Comparison of ENCODE assay signal across 18 cellular contexts in genomic region chr4:1031956-1032795, GRCh38. TPM values are rescaled to one million over a fixed set of nuclear protein-coding genes. Genes with fewer than 3 reads are reported as not detected.
A peak's percentile ranks its signal among the peaks of the same experiment; 100 is the strongest.
DNase-seq lines count a peak whose midpoint lies in the region; ATAC-seq, FAIRE-seq and TF ChIP-seq lines count a peak whose summit lies in the region.
"Had no signal": no experiment of that assay in that cellular context is flagged by ENCODE, and none has a peak within 500 bp of the region (broad histone marks: within the 10 kb centered on the region; RNA-seq: fewer than 3 reads in every experiment).

No MANE protein-coding gene starts in this region.

- POLR2A ChIA-PET in activated CD8-positive, alpha-beta T cell treated with anti-CD3 and anti-CD28 coated beads for 36 hours (lab: Charles Lee): no interaction called here
- POLR2A ChIA-PET in activated CD8-positive, alpha-beta T cell treated with anti-CD3 and anti-CD28 coated beads, Interleukin-2, amount 10 ng/mL, durations not matched to agents 7 days and 5 days (lab: Charles Lee): no interaction called here
- POLR2A ChIA-PET in GM12878 (lab: Charles Lee): no interaction called here

- no peak for DNase-seq in activated CD8-positive, alpha-beta T cell treated with anti-CD3 and anti-CD28 coated beads for 36 hours
- no peak for DNase-seq in activated CD8-positive, alpha-beta T cell treated with anti-CD3 and anti-CD28 coated beads, Interleukin-2, amount 10 ng/mL, durations not matched to agents 7 days and 5 days
- no peak for DNase-seq in GM12878 (ENCODE audit: low read depth, low spot score)
- no peak for DNase-seq in stimulated activated naive B cell treated with anti-CD40 and anti-IgM and Interleukin-4, amounts not matched to agents 10 μg/mL and 1 μg/mL and 100 μg/mL, for 72 hours
- DNase-seq in RCC 7860 (ENCODE audit: low spot score): no peak
- DNase-seq in HTR-8/SVneo (ENCODE audit: insufficient read length, low spot score): no peak
- no peak for DNase-seq in NCI-H82 treated with DMSO at 0.1 percent for 48 hours (lab: John Stamatoyannopoulos, UW; ENCODE audit: unreplicated experiment)
- DNase-seq: activated CD4-positive, alpha-beta memory T cell treated with anti-CD3 and anti-CD28 coated beads, Interleukin-2, amount 10 ng/mL, durations not matched to agents 7 days and 5 days; activated gamma-delta T cell treated with Interleukin-2 at 50 U/mL for 16 hours; brain microvascular endothelial cell; NCI-H2171 treated with DMSO at 0.1 percent for 48 hours; psoas muscle had no signal

- H3K4me2 ChIP-seq in GM12878 (ENCODE audit: control insufficient read depth, insufficient read depth): no peak overlapping the region

- H3K4me3 ChIP-seq in GM12878: no peak overlapping the region
- H3K4me3 ChIP-seq: gastroesophageal sphincter, psoas muscle, upper lobe of left lung had no signal

- FAIRE-seq in GM12878 (lab: Jason Lieb, UNC) (no peak), RCC 7860 (lab: Jason Lieb, UNC) (no peak), HTR-8/SVneo (lab: Jason Lieb, UNC) (no peak)
- FAIRE-seq: G401.6, keratinocyte had no signal

- no peaks in the 10 kb centered on the region for H3K4me1 Mint-ChIP-seq in activated CD8-positive, alpha-beta T cell treated with anti-CD3 and anti-CD28 coated beads for 36 hours (ENCODE audit: low read depth)
- H3K4me1 Mint-ChIP-seq in activated CD8-positive, alpha-beta T cell treated with anti-CD3 and anti-CD28 coated beads, Interleukin-2, amount 10 ng/mL, durations not matched to agents 7 days and 5 days (ENCODE audit: low read depth): no peaks in the 10 kb centered on the region
- H3K4me1 Mint-ChIP-seq in stimulated activated naive B cell treated with anti-CD40 and anti-IgM and Interleukin-4, amounts not matched to agents 10 μg/mL and 1 μg/mL and 100 μg/mL, for 72 hours: peaks cover 0 to 5% of the 10 kb centered on the region in 2 donors
- H3K4me1 Mint-ChIP-seq: activated CD4-positive, alpha-beta memory T cell treated with anti-CD3 and anti-CD28 coated beads, Interleukin-2, amount 10 ng/mL, durations not matched to agents 7 days and 5 days had no signal

- in situ Hi-C loops in GM12878 (cut with MboI): no loop called here

- H3K27ac ChIP-seq in GM12878 (ENCODE audit: control insufficient read depth, insufficient read depth): no peak overlapping the region
- H3K27ac ChIP-seq: brain microvascular endothelial cell, gastroesophageal sphincter, psoas muscle, upper lobe of left lung had no signal

- no peaks in the 10 kb centered on the region for H3K4me1 ChIP-seq in GM12878 (ENCODE audit: control insufficient read depth, insufficient read depth, low read length)
- H3K4me1 ChIP-seq: psoas muscle had no signal

- no peaks in the 10 kb centered on the region for H3K79me2 ChIP-seq in GM12878 (ENCODE audit: control insufficient read depth, insufficient read depth, low read length)

- no peak overlapping the region for H3K4me3 Mint-ChIP-seq in activated CD8-positive, alpha-beta T cell treated with anti-CD3 and anti-CD28 coated beads for 36 hours
- H3K4me3 Mint-ChIP-seq in activated CD8-positive, alpha-beta T cell treated with anti-CD3 and anti-CD28 coated beads, Interleukin-2, amount 10 ng/mL, durations not matched to agents 7 days and 5 days: no peak overlapping the region
- H3K4me3 Mint-ChIP-seq in stimulated activated naive B cell treated with anti-CD40 and anti-IgM and Interleukin-4, amounts not matched to agents 10 μg/mL and 1 μg/mL and 100 μg/mL, for 72 hours: no peak overlapping the region
- H3K4me3 Mint-ChIP-seq: activated CD4-positive, alpha-beta memory T cell treated with anti-CD3 and anti-CD28 coated beads, Interleukin-2, amount 10 ng/mL, durations not matched to agents 7 days and 5 days had no signal

- TF ChIP-seq EP300 in GM12878 (IDR thresholded peaks at IDR 0.05; ENCODE audit: borderline replicate concordance in 1 of 2, control insufficient read depth in 1 of 2, low read depth in 2 of 2, low read length in 2 of 2): no peak

- H4K20me1 ChIP-seq in GM12878 (ENCODE audit: control insufficient read depth, insufficient read depth): no peaks in the 10 kb centered on the region

- H3K9me3 Mint-ChIP-seq in activated CD8-positive, alpha-beta T cell treated with anti-CD3 and anti-CD28 coated beads for 36 hours: no peaks in the 10 kb centered on the region
- no peaks in the 10 kb centered on the region for H3K9me3 Mint-ChIP-seq in activated CD8-positive, alpha-beta T cell treated with anti-CD3 and anti-CD28 coated beads, Interleukin-2, amount 10 ng/mL, durations not matched to agents 7 days and 5 days (ENCODE audit: insufficient read depth)
- no peaks in the 10 kb centered on the region for H3K9me3 Mint-ChIP-seq in stimulated activated naive B cell treated with anti-CD40 and anti-IgM and Interleukin-4, amounts not matched to agents 10 μg/mL and 1 μg/mL and 100 μg/mL, for 72 hours
- H3K9me3 Mint-ChIP-seq: activated CD4-positive, alpha-beta memory T cell treated with anti-CD3 and anti-CD28 coated beads, Interleukin-2, amount 10 ng/mL, durations not matched to agents 7 days and 5 days had no signal

- SMC1A ChIA-PET in GM12878 (lab: Charles Lee; ENCODE audit: uncharacterized antibody, unreplicated experiment): no interaction called here

- 27% methylated on average over 37 of the region's 37 CpGs for WGBS in GM12878 (ENCODE audit: insufficient coverage, insufficient replicate concordance, low lambda C conversion rate, missing lambda C conversion rate)

- CTCF ChIA-PET in activated CD8-positive, alpha-beta T cell treated with anti-CD3 and anti-CD28 coated beads for 36 hours (lab: Charles Lee): no interaction called here
- CTCF ChIA-PET in activated CD8-positive, alpha-beta T cell treated with anti-CD3 and anti-CD28 coated beads, Interleukin-2, amount 10 ng/mL, durations not matched to agents 7 days and 5 days (lab: Charles Lee): no interaction called here
- CTCF ChIA-PET in GM12878 (lab: Yijun Ruan, JAX): no interaction called here

- 0 out of 2 replicates have a peak, but pooled peaks have one; percentile 17 for TF ChIP-seq RAD21 in GM12878 (IDR thresholded peaks at IDR 0.05; ENCODE audit: insufficient read depth, low read depth, low read length)

- no peaks in the 10 kb centered on the region for H3K27me3 Mint-ChIP-seq in activated CD8-positive, alpha-beta T cell treated with anti-CD3 and anti-CD28 coated beads for 36 hours
- no peaks in the 10 kb centered on the region for H3K27me3 Mint-ChIP-seq in activated CD8-positive, alpha-beta T cell treated with anti-CD3 and anti-CD28 coated beads, Interleukin-2, amount 10 ng/mL, durations not matched to agents 7 days and 5 days (ENCODE audit: low read depth)
- peaks cover 7 to 32% of the 10 kb centered on the region in 2 donors for H3K27me3 Mint-ChIP-seq in stimulated activated naive B cell treated with anti-CD40 and anti-IgM and Interleukin-4, amounts not matched to agents 10 μg/mL and 1 μg/mL and 100 μg/mL, for 72 hours
- H3K27me3 Mint-ChIP-seq: activated CD4-positive, alpha-beta memory T cell treated with anti-CD3 and anti-CD28 coated beads, Interleukin-2, amount 10 ng/mL, durations not matched to agents 7 days and 5 days had no signal

- no peak overlapping the region for H3K27ac Mint-ChIP-seq in activated CD8-positive, alpha-beta T cell treated with anti-CD3 and anti-CD28 coated beads for 36 hours
- no peak overlapping the region for H3K27ac Mint-ChIP-seq in activated CD8-positive, alpha-beta T cell treated with anti-CD3 and anti-CD28 coated beads, Interleukin-2, amount 10 ng/mL, durations not matched to agents 7 days and 5 days
- H3K27ac Mint-ChIP-seq in stimulated activated naive B cell treated with anti-CD40 and anti-IgM and Interleukin-4, amounts not matched to agents 10 μg/mL and 1 μg/mL and 100 μg/mL, for 72 hours: no peak overlapping the region
- H3K27ac Mint-ChIP-seq: activated CD4-positive, alpha-beta memory T cell treated with anti-CD3 and anti-CD28 coated beads, Interleukin-2, amount 10 ng/mL, durations not matched to agents 7 days and 5 days had no signal

- no peak overlapping the region for H3K9ac ChIP-seq in GM12878 (ENCODE audit: control insufficient read depth, insufficient read depth, low read length)

- no peaks in the 10 kb centered on the region for H3K27me3 ChIP-seq in GM12878 (replicated peaks in 1 of 2; ENCODE audit: control insufficient read depth in 2 of 2, insufficient read depth in 2 of 2, low read length in 1 of 2)
- H3K27me3 ChIP-seq: brain microvascular endothelial cell had no signal

- TF ChIP-seq CTCF in activated CD8-positive, alpha-beta T cell treated with anti-CD3 and anti-CD28 coated beads for 36 hours (IDR thresholded peaks at IDR 0.05): no peak
- TF ChIP-seq CTCF in LNCAP (IDR thresholded peaks at IDR 0.05) (peak; percentile 34; the same call in 1 of the 2 replicates), GM12878 (IDR thresholded peaks at IDR 0.05 in 2 of 3, conservative IDR thresholded peaks at IDR 0.05 in 1 of 3; ENCODE audit: control insufficient read depth in 2 of 3, extremely low read depth in 1 of 3, insufficient read depth in 1 of 3, low read depth in 3 of 3, low read length in 3 of 3) (peak in 1 of 3 experiments; percentile 17; a peak in 2 of 6 replicates)

- no TSS peak for BruUV-seq in GM12878 (replicated peaks; lab: Mats Ljungman, UMichigan)

- no peak for TF ChIP-seq POLR2A in GM12878 (IDR thresholded peaks at IDR 0.05; ENCODE audit: low read depth, low read length)

- intact Hi-C loops in activated CD8-positive, alpha-beta T cell treated with anti-CD3 and anti-CD28 coated beads for 36 hours (cut with micrococcal nuclease): no loop called here
- intact Hi-C loops in GM12878 (cut with micrococcal nuclease; ENCODE audit: unreplicated experiment): no loop called here

- RAD21 ChIA-PET in GM12878 (lab: Charles Lee; ENCODE audit: unreplicated experiment): no interaction called here

- no peak overlapping the region for H2AFZ ChIP-seq in GM12878 (ENCODE audit: control insufficient read depth, low read depth, low read length)

- no peaks in the 10 kb centered on the region for H3K36me3 ChIP-seq in GM12878 (ENCODE audit: control insufficient read depth in 2 of 2, insufficient read depth in 2 of 2, low read length in 1 of 2)
- H3K36me3 ChIP-seq: brain microvascular endothelial cell, gastroesophageal sphincter, upper lobe of left lung had no signal

- no peaks in the 10 kb centered on the region for H3K36me3 Mint-ChIP-seq in activated CD8-positive, alpha-beta T cell treated with anti-CD3 and anti-CD28 coated beads for 36 hours (ENCODE audit: low read depth)
- no peaks in the 10 kb centered on the region for H3K36me3 Mint-ChIP-seq in activated CD8-positive, alpha-beta T cell treated with anti-CD3 and anti-CD28 coated beads, Interleukin-2, amount 10 ng/mL, durations not matched to agents 7 days and 5 days (ENCODE audit: low read depth)
- H3K36me3 Mint-ChIP-seq in stimulated activated naive B cell treated with anti-CD40 and anti-IgM and Interleukin-4, amounts not matched to agents 10 μg/mL and 1 μg/mL and 100 μg/mL, for 72 hours: no peaks in the 10 kb centered on the region

- no peaks in the 10 kb centered on the region for H3K9me3 ChIP-seq in GM12878 (replicated peaks; ENCODE audit: control insufficient read depth, insufficient read depth, low read length)
- H3K9me3 ChIP-seq: gastroesophageal sphincter, psoas muscle, upper lobe of left lung had no signal

- ATAC-seq in activated CD8-positive, alpha-beta T cell treated with anti-CD3 and anti-CD28 coated beads for 36 hours: peak; percentile 44
- no peak for ATAC-seq in activated CD8-positive, alpha-beta T cell treated with anti-CD3 and anti-CD28 coated beads, Interleukin-2, amount 10 ng/mL, durations not matched to agents 7 days and 5 days
- ATAC-seq in GM12878: peak; percentile 55
- ATAC-seq in stimulated activated naive B cell treated with anti-CD40 and anti-IgM and Interleukin-4, amounts not matched to agents 10 μg/mL and 1 μg/mL and 100 μg/mL, for 72 hours (replicated peaks): peak; percentile 51 to 56
- ATAC-seq: gastroesophageal sphincter, psoas muscle had no signal

RNA-seq across cellular contexts. Expression of gene FGFRL1, which starts 20.8 kb away (rescaled TPM):
- total RNA-seq in activated CD8-positive, alpha-beta T cell treated with anti-CD3 and anti-CD28 coated beads for 36 hours: 10 to 100 TPM; 16.2 to 18.0 TPM
- 10 to 100 TPM in 1 of 2 experiments, 1 to 10 TPM in 1; 8.1 to 10.1 TPM for total RNA-seq in activated CD8-positive, alpha-beta T cell treated with anti-CD3 and anti-CD28 coated beads, Interleukin-2, amount 10 ng/mL, durations not matched to agents 7 days and 5 days
- 16.3 and 17.5 TPM in 2 replicates for total RNA-seq in GM12878 (2013; cell fraction: nucleolus; rRNA removed)
- 0.34 and 0.38 TPM in 2 replicates for total RNA-seq in GM12878 (2014; rRNA removed)
- total RNA-seq in GM12878 (2014; rRNA removed; fragmentation: Illumina TruSeq; extraction: Trizol): 0.14 and 0.22 TPM in 2 replicates
- 0.97 and 1.1 TPM in 2 replicates for total RNA-seq in GM12878 (2021)
- polyA plus RNA-seq in GM12878 (2011; ENCODE audit: low read depth): 2.1 TPM
- 0.72 and 1.5 TPM in 2 replicates for polyA plus RNA-seq in GM12878 (2011; rRNA removed)
- 4.0 and 4.5 TPM in 2 replicates for polyA plus RNA-seq in GM12878 (2011; cell fraction: cytosol; rRNA removed)
- 8.3 and 14.1 TPM in 2 replicates for polyA plus RNA-seq in GM12878 (2011; cell fraction: nucleus; rRNA removed)
- polyA plus RNA-seq in GM12878 (2012): 3.0 and 4.0 TPM in 2 replicates
- 0.05 and 0.24 TPM in 2 replicates for polyA plus RNA-seq in GM12878 (2014; fragmentation: Illumina TruSeq; extraction: Trizol)
- under 1 TPM; 0.02 to 0.03 TPM for polyA plus RNA-seq in GM12878 (2014; fragmentation: Nextera tagmentation; extraction: Ambion mirVana)
- 0.51 and 0.55 TPM in 2 replicates for polyA plus RNA-seq in GM12878 (2014; rRNA removed)
- polyA plus RNA-seq in GM12878 (2016; fragmentation: Nextera tagmentation; extraction: Ambion mirVana): not detected
- 13.5 and 27.6 TPM in 2 replicates for polyA minus RNA-seq in GM12878 (2011; rRNA and poly(A)+ RNA removed)
- 2.0 and 2.1 TPM in 2 replicates for polyA minus RNA-seq in GM12878 (2011; cell fraction: cytosol; rRNA and poly(A)+ RNA removed)
- 4.0 and 8.0 TPM in 2 replicates for polyA minus RNA-seq in GM12878 (2011; cell fraction: nucleus; rRNA and poly(A)+ RNA removed)

RNA-seq across cellular contexts. Expression of gene SLC26A1, which starts 39.0 kb away (rescaled TPM):
- under 1 TPM in 1 of 2 experiments, not detected in 1; 0.27 TPM for total RNA-seq in activated CD8-positive, alpha-beta T cell treated with anti-CD3 and anti-CD28 coated beads for 36 hours
- under 1 TPM in 1 of 2 experiments, not detected in 1; 0.45 TPM for total RNA-seq in activated CD8-positive, alpha-beta T cell treated with anti-CD3 and anti-CD28 coated beads, Interleukin-2, amount 10 ng/mL, durations not matched to agents 7 days and 5 days
- 0.23 and 0.32 TPM in 2 replicates for total RNA-seq in GM12878 (2013; cell fraction: nucleolus; rRNA removed)
- 0.28 TPM in 1 of 2 replicates, not detected in the other for total RNA-seq in GM12878 (2014; rRNA removed)
- not detected in 2 replicates for total RNA-seq in GM12878 (2014; rRNA removed; fragmentation: Illumina TruSeq; extraction: Trizol)
- total RNA-seq in GM12878 (2021): not detected in 2 replicates
- polyA plus RNA-seq in GM12878 (2011; ENCODE audit: low read depth): not detected
- 0.12 TPM in 1 of 2 replicates, not detected in the other for polyA plus RNA-seq in GM12878 (2011; rRNA removed)
- polyA plus RNA-seq in GM12878 (2011; cell fraction: cytosol; rRNA removed): 0.07 TPM in 1 of 2 replicates, not detected in the other
- polyA plus RNA-seq in GM12878 (2011; cell fraction: nucleus; rRNA removed): 0.22 TPM in 1 of 2 replicates, not detected in the other
- 0.42 and 0.72 TPM in 2 replicates for polyA plus RNA-seq in GM12878 (2012)
- not detected in 2 replicates for polyA plus RNA-seq in GM12878 (2014; fragmentation: Illumina TruSeq; extraction: Trizol)
- polyA plus RNA-seq in GM12878 (2014; fragmentation: Nextera tagmentation; extraction: Ambion mirVana): under 1 TPM in 1 of 2 experiments, not detected in 1; 0.05 TPM
- not detected in 2 replicates for polyA plus RNA-seq in GM12878 (2014; rRNA removed)
- polyA plus RNA-seq in GM12878 (2016; fragmentation: Nextera tagmentation; extraction: Ambion mirVana): under 1 TPM; 0.83 to 0.96 TPM
- not detected in 2 replicates for polyA minus RNA-seq in GM12878 (2011; rRNA and poly(A)+ RNA removed)
- polyA minus RNA-seq in GM12878 (2011; cell fraction: cytosol; rRNA and poly(A)+ RNA removed): not detected in 2 replicates
- not detected in 2 replicates for polyA minus RNA-seq in GM12878 (2011; cell fraction: nucleus; rRNA and poly(A)+ RNA removed)
- total RNA-seq: gastroesophageal sphincter, RPMI7951 had no signal
- polyA plus RNA-seq: keratinocyte had no signal

RNA-seq across cellular contexts. Expression of gene IDUA, which starts 45.3 kb away (rescaled TPM):
- 1 to 10 TPM; 4.8 to 5.4 TPM for total RNA-seq in activated CD8-positive, alpha-beta T cell treated with anti-CD3 and anti-CD28 coated beads for 36 hours
- total RNA-seq in activated CD8-positive, alpha-beta T cell treated with anti-CD3 and anti-CD28 coated beads, Interleukin-2, amount 10 ng/mL, durations not matched to agents 7 days and 5 days: 10 to 100 TPM; 19.0 to 20.9 TPM
- total RNA-seq in GM12878 (2013; cell fraction: nucleolus; rRNA removed): 21.8 and 23.4 TPM in 2 replicates
- total RNA-seq in GM12878 (2014; rRNA removed) (2.4 and 5.4 TPM in 2 replicates), GM12878 (2014; rRNA removed; fragmentation: Illumina TruSeq; extraction: Trizol) (0.23 and 0.76 TPM in 2 replicates), GM12878 (2021) (5.7 and 7.6 TPM in 2 replicates)
- polyA plus RNA-seq in GM12878 (2011; ENCODE audit: low read depth): 1.2 TPM
- polyA plus RNA-seq in GM12878 (2011; rRNA removed) (0.37 and 1.2 TPM in 2 replicates), GM12878 (2014; fragmentation: Illumina TruSeq; extraction: Trizol) (0.24 TPM in 1 of 2 replicates, not detected in the other), GM12878 (2014; fragmentation: Nextera tagmentation; extraction: Ambion mirVana) (under 1 TPM in 1 of 2 experiments, not detected in 1; 0.05 TPM), GM12878 (2014; rRNA removed) (5.8 and 6.3 TPM in 2 replicates), GM12878 (2016; fragmentation: Nextera tagmentation; extraction: Ambion mirVana) (1 to 10 TPM; 1.4 TPM)
- polyA plus RNA-seq in GM12878 (2011; cell fraction: cytosol; rRNA removed): 0.69 and 1.7 TPM in 2 replicates
- polyA plus RNA-seq in GM12878 (2011; cell fraction: nucleus; rRNA removed): 39.0 and 44.5 TPM in 2 replicates
- 4.6 and 5.6 TPM in 2 replicates for polyA plus RNA-seq in GM12878 (2012)
- 1.0 TPM in 1 of 2 replicates, not detected in the other for polyA minus RNA-seq in GM12878 (2011; rRNA and poly(A)+ RNA removed)
- 1.8 and 4.0 TPM in 2 replicates for polyA minus RNA-seq in GM12878 (2011; cell fraction: cytosol; rRNA and poly(A)+ RNA removed)
- 6.5 and 11.9 TPM in 2 replicates for polyA minus RNA-seq in GM12878 (2011; cell fraction: nucleus; rRNA and poly(A)+ RNA removed)

RNA-seq across cellular contexts. Expression of gene DGKQ, which starts 58.8 kb away (rescaled TPM):
- 10 to 100 TPM; 14.3 to 16.7 TPM for total RNA-seq in activated CD8-positive, alpha-beta T cell treated with anti-CD3 and anti-CD28 coated beads for 36 hours
- total RNA-seq in activated CD8-positive, alpha-beta T cell treated with anti-CD3 and anti-CD28 coated beads, Interleukin-2, amount 10 ng/mL, durations not matched to agents 7 days and 5 days: 10 to 100 TPM; 15.9 to 16.2 TPM
- 11.3 and 12.9 TPM in 2 replicates for total RNA-seq in GM12878 (2013; cell fraction: nucleolus; rRNA removed)
- 7.8 and 8.0 TPM in 2 replicates for total RNA-seq in GM12878 (2014; rRNA removed)
- 1.7 and 1.8 TPM in 2 replicates for total RNA-seq in GM12878 (2014; rRNA removed; fragmentation: Illumina TruSeq; extraction: Trizol)
- total RNA-seq in GM12878 (2021): 9.5 and 10.5 TPM in 2 replicates
- 1.3 TPM for polyA plus RNA-seq in GM12878 (2011; ENCODE audit: low read depth)
- 1.1 and 2.8 TPM in 2 replicates for polyA plus RNA-seq in GM12878 (2011; rRNA removed)
- 3.6 and 6.1 TPM in 2 replicates for polyA plus RNA-seq in GM12878 (2011; cell fraction: cytosol; rRNA removed)
- polyA plus RNA-seq in GM12878 (2011; cell fraction: nucleus; rRNA removed): 62.4 and 74.3 TPM in 2 replicates
- polyA plus RNA-seq in GM12878 (2012): 4.3 and 4.8 TPM in 2 replicates
- 0.49 and 0.79 TPM in 2 replicates for polyA plus RNA-seq in GM12878 (2014; fragmentation: Illumina TruSeq; extraction: Trizol)
- under 1 TPM; 0.11 to 0.46 TPM for polyA plus RNA-seq in GM12878 (2014; fragmentation: Nextera tagmentation; extraction: Ambion mirVana)
- polyA plus RNA-seq in GM12878 (2014; rRNA removed): 8.1 and 8.5 TPM in 2 replicates
- 1 to 10 TPM in 1 of 2 experiments, under 1 TPM in 1; 0.79 to 1.1 TPM for polyA plus RNA-seq in GM12878 (2016; fragmentation: Nextera tagmentation; extraction: Ambion mirVana)
- 2.3 and 4.4 TPM in 2 replicates for polyA minus RNA-seq in GM12878 (2011; rRNA and poly(A)+ RNA removed)
- polyA minus RNA-seq in GM12878 (2011; cell fraction: cytosol; rRNA and poly(A)+ RNA removed): 1.5 and 2.3 TPM in 2 replicates
- polyA minus RNA-seq in GM12878 (2011; cell fraction: nucleus; rRNA and poly(A)+ RNA removed): 6.8 and 10.8 TPM in 2 replicates
